In genomic region chr1:22143065-22143514, GRCh38 we compare ENCODE assay signal across 8 cellular contexts. TPM values are rescaled to one million over a fixed set of nuclear protein-coding genes. Genes with fewer than 3 reads are reported as not detected.
A peak's percentile ranks its signal among the peaks of the same experiment; 100 is the strongest.
DNase-seq lines count a peak whose midpoint lies in the region; ATAC-seq, FAIRE-seq and TF ChIP-seq lines count a peak whose summit lies in the region.

Gene WNT4, minus strand, starts transcription at chr1:22143097. Its CDS starts 175 bp downstream, at chr1:22142922.

- no peaks in the 10 kb centered on the region for H3K36me3 ChIP-seq in HepG2 (replicated peaks in 1 of 2; ENCODE audit: control insufficient read depth in 1 of 2, insufficient read depth in 2 of 2, low read length in 2 of 2)
- no peaks in the 10 kb centered on the region for H3K36me3 ChIP-seq in thoracic aorta

- H3K9me3 ChIP-seq in HepG2 (ENCODE audit: low read length) (no peaks in the 10 kb centered on the region), thoracic aorta (no peaks in the 10 kb centered on the region)

- H4K20me1 ChIP-seq in HepG2 (ENCODE audit: insufficient read depth, low read length) = peaks cover 36% of the 10 kb centered on the region

- TF ChIP-seq CTCF in GM12873 (IDR thresholded peaks at IDR 0.05; ENCODE audit: insufficient read depth, low read depth, low read length, missing control alignments) (peak; percentile 25), chondrocyte (IDR thresholded peaks at IDR 0.05) (peak; percentile 66), HepG2 (CRISPR knock-in tag; IDR thresholded peaks at IDR 0.05) (no peak), thoracic aorta (IDR thresholded peaks at IDR 0.05) (peak; percentile 9)

- peak within 1 kb of the TSS; percentile 51 for H3K4me2 ChIP-seq in HepG2 (ENCODE audit: low read depth, low read length)

- CTCF ChIA-PET in HepG2 (lab: Yijun Ruan, JAX; ENCODE audit: low intra/inter-chr PET ratio, low total read pairs) = no interaction called here

- no peak for TF ChIP-seq EP300 in HepG2 (IDR thresholded peaks at IDR 0.05; ENCODE audit: low read depth in 2 of 2, low read length in 2 of 2)
- no peak for TF ChIP-seq EP300 in HepG2 (CRISPR knock-in tag; IDR thresholded peaks at IDR 0.05; ENCODE audit: borderline replicate concordance)

- H3K4me1 Mint-ChIP-seq in chondrocyte (ENCODE audit: low read depth) = peaks cover 11% of the 10 kb centered on the region

- H2AFZ ChIP-seq in HepG2 (ENCODE audit: low read length) = no peak within 1 kb of the TSS

- H3K4me3 Mint-ChIP-seq in chondrocyte (ENCODE audit: unreplicated experiment) = peak within 1 kb of the TSS; percentile 67

- no peak within 1 kb of the TSS; a peak in 1 of 6 replicates for H3K4me3 ChIP-seq in HepG2 (replicated peaks in 1 of 3; ENCODE audit: insufficient read depth in 1 of 3, low read depth in 2 of 3, low read length in 3 of 3)
- H3K4me3 ChIP-seq in thoracic aorta = peak within 1 kb of the TSS; percentile 72

- H3K27ac Mint-ChIP-seq in chondrocyte (ENCODE audit: unreplicated experiment) = no peak within 1 kb of the TSS

- POLR2A ChIA-PET in HepG2 (lab: Yijun Ruan, JAX) = no interaction called here

- H3K27me3 ChIP-seq in HepG2 (ENCODE audit: control insufficient read depth in 1 of 2, insufficient read depth in 2 of 2, low read length in 2 of 2) = peaks cover 31 to 86% of the 10 kb centered on the region in 2 experiments
- no peaks in the 10 kb centered on the region for H3K27me3 ChIP-seq in thoracic aorta (replicated peaks; ENCODE audit: insufficient read depth)

- no TSS peak for BruUV-seq in HepG2 (replicated peaks; lab: Mats Ljungman, UMichigan)

- no peaks in the 10 kb centered on the region for H3K36me3 Mint-ChIP-seq in chondrocyte (ENCODE audit: low read depth)

- TF ChIP-seq RAD21 in HepG2 (CRISPR knock-in tag; IDR thresholded peaks at IDR 0.05) = no peak

- H3K9ac ChIP-seq in HepG2 (ENCODE audit: insufficient read depth, low read depth, low read length) = no peak within 1 kb of the TSS

- no peak within 1 kb of the TSS for H3K27ac ChIP-seq in HepG2 (ENCODE audit: extremely low read length, insufficient read depth, low read length)
- no peak within 1 kb of the TSS for H3K27ac ChIP-seq in thoracic aorta

- in situ Hi-C loops in ACHN (cut with HindIII; ENCODE audit: low pct_ligation_motif_present, low pct_unique_long_range_greater_than_20kb, low sequenced_read_pairs) = no loop called here
- in situ Hi-C loops in HepG2 (cut with HindIII; ENCODE audit: extremely low pct_ligation_motif_present, low pct_unique_long_range_greater_than_20kb) = no loop called here

- no peak for TF ChIP-seq POLR2A in HepG2 (IDR thresholded peaks at IDR 0.05; ENCODE audit: insufficient read depth in 1 of 2, low read depth in 2 of 2, low read length in 2 of 2)

- H3K4me1 ChIP-seq in HepG2 (ENCODE audit: insufficient read depth, low read length) = no peaks in the 10 kb centered on the region
- H3K4me1 ChIP-seq in thoracic aorta (ENCODE audit: control insufficient read depth in 1 of 2, low read depth in 2 of 2) = peaks cover 6 to 17% of the 10 kb centered on the region in 2 donors

- WGBS in HepG2 (ENCODE audit: low lambda C conversion rate) = no CpG with 5 or more reads among the region's 67 CpGs

- no peaks in the 10 kb centered on the region for H3K79me2 ChIP-seq in HepG2 (ENCODE audit: insufficient read depth, low read length)

- intact Hi-C loops in HepG2 (cut with micrococcal nuclease; ENCODE audit: unreplicated experiment) = no loop called here

- H3K9me3 Mint-ChIP-seq in chondrocyte (ENCODE audit: low read depth) = no peaks in the 10 kb centered on the region

- peak; percentile 38 for DNase-seq in ACHN
- DNase-seq in RPMI8226 = peak; percentile 53
- DNase-seq in chondrocyte (ENCODE audit: low spot score) = no peak
- DNase-seq in HepG2 (ENCODE audit: low spot score) = no peak
- DNase-seq in thoracic aorta (ENCODE audit: low spot score) = no peak
- no peak for DNase-seq in inferior parietal cortex (ENCODE audit: extremely low spot score)
- no peak for DNase-seq in occipital lobe (lab: John Stamatoyannopoulos, UW)

- H3K27me3 Mint-ChIP-seq in chondrocyte (ENCODE audit: low read depth) = peaks cover 28% of the 10 kb centered on the region

- no peak for FAIRE-seq in HepG2 (lab: Jason Lieb, UNC)

- ATAC-seq in HepG2 (peak; percentile 53), thoracic aorta (ENCODE audit: insufficient number of reproducible peaks, low FRiP score, low read depth) (no peak)

TF ChIP-seq in HepG2, 621 proteins besides CTCF, POLR2A, EP300 and RAD21:
- TF ChIP-seq BCL6 (CRISPR knock-in tag; IDR thresholded peaks at IDR 0.05) (peak; percentile 75), ZSCAN31 (CRISPR knock-in tag; IDR thresholded peaks at IDR 0.05; ENCODE audit: low read depth) (no peak), MED8 (CRISPR knock-in tag; IDR thresholded peaks at IDR 0.05; ENCODE audit: insufficient replicate concordance) (no peak)

RNA-seq across cellular contexts. Expression of gene WNT4, which starts in this region (rescaled TPM):
- 0.05 to 0.46 TPM (median 0.08 TPM) in 3 replicates for total RNA-seq in chondrocyte
- not detected in 2 replicates for total RNA-seq in HepG2 (2016; rRNA removed; fragmentation: Illumina TruSeq; extraction: Trizol)
- not detected in 2 replicates for total RNA-seq in HepG2 (2016; cell fraction: cytosol; rRNA removed; fragmentation: Illumina TruSeq; extraction: Trizol; ENCODE audit: low read depth)
- total RNA-seq in HepG2 (2016; cell fraction: insoluble cytoplasmic fraction; rRNA removed; fragmentation: Illumina TruSeq; extraction: Trizol) = not detected in 2 replicates
- not detected in 2 replicates for total RNA-seq in HepG2 (2016; cell fraction: membrane; rRNA removed; fragmentation: Illumina TruSeq; extraction: Trizol)
- total RNA-seq in HepG2 (2016; cell fraction: nucleus; rRNA removed; fragmentation: Illumina TruSeq; extraction: Trizol) = not detected in 2 replicates
- polyA plus RNA-seq in HepG2 (2011; rRNA removed) = not detected in 2 replicates
- polyA plus RNA-seq in HepG2 (2011; cell fraction: cytosol; rRNA removed) = not detected in 2 replicates
- polyA plus RNA-seq in HepG2 (2011; cell fraction: nucleus; rRNA removed) = not detected in 2 replicates
- polyA plus RNA-seq in HepG2 (2012) = 0.05 and 0.11 TPM in 2 replicates
- not detected in 2 replicates for polyA plus RNA-seq in HepG2 (2016; cell fraction: cytosol; fragmentation: Illumina TruSeq; extraction: Trizol; ENCODE audit: low read depth)
- polyA plus RNA-seq in HepG2 (2016; cell fraction: insoluble cytoplasmic fraction; fragmentation: Illumina TruSeq; extraction: Trizol; ENCODE audit: low read depth) = not detected in 2 replicates
- not detected in 2 replicates for polyA plus RNA-seq in HepG2 (2016; cell fraction: membrane; fragmentation: Illumina TruSeq; extraction: Trizol; ENCODE audit: low read depth)
- polyA plus RNA-seq in HepG2 (2016; cell fraction: nucleus; fragmentation: Illumina TruSeq; extraction: Trizol; ENCODE audit: insufficient read depth, low read depth) = not detected in 2 replicates
- polyA minus RNA-seq in HepG2 (2011; rRNA and poly(A)+ RNA removed; ENCODE audit: low replicate concordance) = 0.12 TPM in 1 of 2 replicates, not detected in the other
- polyA minus RNA-seq in HepG2 (2011; cell fraction: cytosol; rRNA and poly(A)+ RNA removed) = not detected in 2 replicates
- polyA minus RNA-seq in HepG2 (2011; cell fraction: nucleus; rRNA and poly(A)+ RNA removed) = not detected in 2 replicates
- total RNA-seq in thoracic aorta = not detected
- total RNA-seq in occipital lobe = 5.6 TPM

Comparison
In these comparisons a context has a peak if more than half of its experiments do, and no peak if none do; other contexts are left out.
1. Peak in ATAC-seq and H3K4me2 ChIP-seq in HepG2; RNA of the gene not detected or under 1 TPM.
2. DNase-seq: peak in ACHN (single experiment) and RPMI8226 (single experiment); none in chondrocyte (single experiment), HepG2 (single experiment), thoracic aorta (single experiment), inferior parietal cortex (single experiment) and occipital lobe (single experiment).